Comparison of ENCODE assay signal across 11 cellular contexts in genomic region chr20:49641683-49642649, GRCh38.
A peak's percentile ranks its signal among the peaks of the same experiment; 100 is the strongest.
DNase-seq lines count a peak whose midpoint lies in the region; ATAC-seq and TF ChIP-seq lines count a peak whose summit lies in the region.
"Had no signal": no experiment of that assay in that cellular context is flagged by ENCODE, and none has a peak within 500 bp of the region (broad histone marks: within the 10 kb centered on the region; RNA-seq: fewer than 3 reads in every experiment).

No MANE protein-coding gene starts in this region.

- H3K9me3 Mint-ChIP-seq in central memory CD8-positive, alpha-beta T cell: no peaks in the 10 kb centered on the region
- H3K9me3 Mint-ChIP-seq in neural progenitor cell: no peaks in the 10 kb centered on the region

- no peak for TF ChIP-seq CTCF in neural progenitor cell (IDR thresholded peaks at IDR 0.05)
- TF ChIP-seq CTCF in GM20000 (IDR thresholded peaks at IDR 0.05; ENCODE audit: extremely low read depth, missing control alignments): no peak

- H3K9me3 ChIP-seq in neural progenitor cell (ENCODE audit: low read depth): no peaks in the 10 kb centered on the region
- H3K9me3 ChIP-seq: tibial nerve had no signal

- peak overlapping the region; percentile 27 for H3K4me2 ChIP-seq in neural progenitor cell

- H3K27me3 ChIP-seq in neural progenitor cell: no peaks in the 10 kb centered on the region
- H3K27me3 ChIP-seq: tibial nerve had no signal

- peak overlapping the region; percentile 43 for H3K9ac ChIP-seq in neural progenitor cell

- no peaks in the 10 kb centered on the region for H3K27me3 Mint-ChIP-seq in central memory CD8-positive, alpha-beta T cell
- peaks cover under 1% of the 10 kb centered on the region for H3K27me3 Mint-ChIP-seq in neural progenitor cell (ENCODE audit: insufficient read depth, low read depth)

- H3K4me3 Mint-ChIP-seq in central memory CD8-positive, alpha-beta T cell: no peak overlapping the region
- no peak overlapping the region for H3K4me3 Mint-ChIP-seq in neural progenitor cell

- H4K20me1 ChIP-seq in neural progenitor cell (ENCODE audit: low read depth): peaks cover 24% of the 10 kb centered on the region

- H3K79me2 ChIP-seq in neural progenitor cell (ENCODE audit: low read depth): peaks cover 6% of the 10 kb centered on the region

- peak overlapping the region; percentile 81 for H3K27ac ChIP-seq in neural progenitor cell
- H3K27ac ChIP-seq: tibial nerve had no signal

- H3K4me3 ChIP-seq in neural progenitor cell: no peak overlapping the region
- H3K4me3 ChIP-seq: tibial nerve had no signal

- H3F3A ChIP-seq in neural progenitor cell (ENCODE audit: low read depth): peaks cover 34% of the 10 kb centered on the region

- DNase-seq in DMS79 (lab: John Stamatoyannopoulos, UW): peak; percentile 96
- DNase-seq in NCI-H2107 treated with DMSO at 0.1 percent for 48 hours (lab: John Stamatoyannopoulos, UW; ENCODE audit: unreplicated experiment): peak; percentile 94
- no peak for DNase-seq in central memory CD8-positive, alpha-beta T cell (ENCODE audit: low spot score in 2 of 2)
- peak; percentile 39 for DNase-seq in neural progenitor cell (ENCODE audit: low spot score)
- no peak for DNase-seq in GM19240 (ENCODE audit: insufficient read length, low spot score)
- DNase-seq in GM20000 (ENCODE audit: low spot score): no peak
- no peak for DNase-seq in LoVo (ENCODE audit: low spot score)
- DNase-seq: activated naive CD4-positive, alpha-beta T cell treated with anti-CD3 and anti-CD28 coated beads, Interleukin-2, amount 50 U/mL, for 16 hours; COR-L47 had no signal

- H3K36me3 ChIP-seq in neural progenitor cell: peaks cover 18% of the 10 kb centered on the region

- ATAC-seq in central memory CD8-positive, alpha-beta T cell (replicated peaks; ENCODE audit: extremely low read depth, poor library complexity, severe bottlenecking): peak; percentile 54
- ATAC-seq in GM21786 (IDR thresholded peaks at IDR 0.05; ENCODE audit: unreplicated experiment): no peak

- no peak overlapping the region for H2AFZ ChIP-seq in neural progenitor cell (replicated peaks)

- H3K27ac Mint-ChIP-seq in central memory CD8-positive, alpha-beta T cell (ENCODE audit: low read depth): no peak overlapping the region
- no peak overlapping the region for H3K27ac Mint-ChIP-seq in neural progenitor cell

- peaks cover 50% of the 10 kb centered on the region for H3K36me3 Mint-ChIP-seq in central memory CD8-positive, alpha-beta T cell (ENCODE audit: insufficient read depth)
- H3K36me3 Mint-ChIP-seq in neural progenitor cell: peaks cover 49% of the 10 kb centered on the region

- H3K4me1 ChIP-seq in neural progenitor cell: peaks cover 16% of the 10 kb centered on the region

- H3K4me1 Mint-ChIP-seq in central memory CD8-positive, alpha-beta T cell: no peaks in the 10 kb centered on the region
- no peaks in the 10 kb centered on the region for H3K4me1 Mint-ChIP-seq in neural progenitor cell

Comparison
In these comparisons a context has a peak if more than half of its experiments do, and no peak if none do; other contexts are left out.
1. DNase-seq: peak in DMS79 (single experiment), NCI-H2107 treated with DMSO at 0.1 percent for 48 hours (single experiment) and neural progenitor cell (single experiment); none in central memory CD8-positive, alpha-beta T cell (0 of 2), GM19240 (single experiment), GM20000 (single experiment) and LoVo (single experiment).